In genomic region chr16:28531777-28532744, GRCh38 we compare ENCODE assay signal across 1 cellular context.
TF ChIP-seq lines count a peak whose summit lies in the region.

No MANE protein-coding gene starts in this region.

TF ChIP-seq in HepG2, 621 proteins besides CTCF, POLR2A, EP300 and RAD21 (continues in another document):
- TF ChIP-seq HIC2 (CRISPR knock-in tag; IDR thresholded peaks at IDR 0.05; ENCODE audit: low read depth) = no peak
- TF ChIP-seq TEAD3 (CRISPR knock-in tag; optimal IDR thresholded peaks at IDR 0.05; ENCODE audit: borderline replicate concordance) = peak; percentile 66
- 0 out of 2 replicates have a peak, but pooled peaks have one; percentile 31 for TF ChIP-seq LCORL (IDR thresholded peaks at IDR 0.05)
- TF ChIP-seq LCORL (CRISPR knock-in tag; IDR thresholded peaks at IDR 0.05) = peak; percentile 60; the same call in 1 of the 2 replicates
- 0 out of 2 replicates have a peak, but pooled peaks have one; percentile 43 for TF ChIP-seq GLI4 (CRISPR knock-in tag; IDR thresholded peaks at IDR 0.05; ENCODE audit: borderline replicate concordance)
- TF ChIP-seq KMT2B (CRISPR knock-in tag; IDR thresholded peaks at IDR 0.05) = peak; percentile 34; the same call in 1 of the 2 replicates
- TF ChIP-seq ZNF512 (CRISPR knock-in tag; IDR thresholded peaks at IDR 0.05) = no peak
- TF ChIP-seq ATAD3A (CRISPR knock-in tag; IDR thresholded peaks at IDR 0.05) = no peak
- TF ChIP-seq SPEN (CRISPR knock-in tag; IDR thresholded peaks at IDR 0.05; ENCODE audit: low read depth) = peak; percentile 37; the same call in 1 of the 2 replicates
- no peak for TF ChIP-seq SSRP1 (CRISPR knock-in tag; IDR thresholded peaks at IDR 0.05)
- TF ChIP-seq ATF1 (CRISPR knock-in tag; IDR thresholded peaks at IDR 0.05) = no peak
- peak; percentile 14; the same call in 1 of the 2 replicates for TF ChIP-seq SIX1 (CRISPR knock-in tag; IDR thresholded peaks at IDR 0.05; ENCODE audit: borderline replicate concordance)
- no peak for TF ChIP-seq ONECUT2 (CRISPR knock-in tag; IDR thresholded peaks at IDR 0.05)
- TF ChIP-seq SMAD3 (CRISPR knock-in tag; IDR thresholded peaks at IDR 0.05) = peak; percentile 44; the same call in 1 of the 2 replicates
- TF ChIP-seq HNRNPUL1 (IDR thresholded peaks at IDR 0.05; ENCODE audit: low read depth, low read length) = no peak
- peak; percentile 61; the same call in 1 of the 2 replicates for TF ChIP-seq ZNF44 (CRISPR knock-in tag; IDR thresholded peaks at IDR 0.05)
- 0 out of 2 replicates have a peak, but pooled peaks have one; percentile 22 for TF ChIP-seq ZNF512B (CRISPR knock-in tag; IDR thresholded peaks at IDR 0.05; ENCODE audit: borderline replicate concordance)
- 0 out of 2 replicates have a peak, but pooled peaks have one; percentile 9 for TF ChIP-seq ZNF614 (CRISPR knock-in tag; IDR thresholded peaks at IDR 0.05; ENCODE audit: borderline replicate concordance)
- TF ChIP-seq ZNF12 (CRISPR knock-in tag; IDR thresholded peaks at IDR 0.05) = peak; percentile 65; the same call in 1 of the 2 replicates
- TF ChIP-seq SALL1 (CRISPR knock-in tag; IDR thresholded peaks at IDR 0.05) = peak; percentile 46; the same call in 1 of the 2 replicates
- peak; percentile 85 for TF ChIP-seq XRCC5 (optimal IDR thresholded peaks at IDR 0.05; ENCODE audit: low read length)
- TF ChIP-seq ZNF704 (CRISPR knock-in tag; IDR thresholded peaks at IDR 0.05; ENCODE audit: borderline replicate concordance) = no peak
- 0 out of 2 replicates have a peak, but pooled peaks have one; percentile 47 for TF ChIP-seq ZNF556 (CRISPR knock-in tag; IDR thresholded peaks at IDR 0.05; ENCODE audit: borderline replicate concordance)
- 0 out of 2 replicates have a peak, but pooled peaks have one; percentile 43 for TF ChIP-seq PATZ1 (CRISPR knock-in tag; IDR thresholded peaks at IDR 0.05)
- TF ChIP-seq ETV5 (CRISPR knock-in tag; IDR thresholded peaks at IDR 0.05; ENCODE audit: borderline replicate concordance) = 0 out of 2 replicates have a peak, but pooled peaks have one; percentile 7
- 0 out of 2 replicates have a peak, but pooled peaks have one; percentile 18 for TF ChIP-seq TFE3 (CRISPR knock-in tag; IDR thresholded peaks at IDR 0.05)
- no peak for TF ChIP-seq ZIK1 (CRISPR knock-in tag; IDR thresholded peaks at IDR 0.05; ENCODE audit: borderline replicate concordance, low read depth)
- 0 out of 2 replicates have a peak, but pooled peaks have one; percentile 12 for TF ChIP-seq ZFP36L1 (CRISPR knock-in tag; IDR thresholded peaks at IDR 0.05)
- no peak for TF ChIP-seq ZBTB40 (IDR thresholded peaks at IDR 0.05)
- TF ChIP-seq ZBTB40 (CRISPR knock-in tag; IDR thresholded peaks at IDR 0.05) = no peak
- TF ChIP-seq SAP130 (CRISPR knock-in tag; IDR thresholded peaks at IDR 0.05; ENCODE audit: low read depth) = peak; percentile 60; the same call in 1 of the 2 replicates
- no peak for TF ChIP-seq NR3C1 (CRISPR knock-in tag; IDR thresholded peaks at IDR 0.05)
- TF ChIP-seq SRY (CRISPR knock-in tag; IDR thresholded peaks at IDR 0.05) = no peak
- peak; percentile 45 for TF ChIP-seq GFI1 (CRISPR knock-in tag; IDR thresholded peaks at IDR 0.05; ENCODE audit: borderline replicate concordance)
- TF ChIP-seq ZNF710 (CRISPR knock-in tag; IDR thresholded peaks at IDR 0.05; ENCODE audit: borderline replicate concordance) = peak; percentile 22; the same call in 1 of the 2 replicates
